ENCODE assay signal across 1 cellular context in the genomic region with DNA sequence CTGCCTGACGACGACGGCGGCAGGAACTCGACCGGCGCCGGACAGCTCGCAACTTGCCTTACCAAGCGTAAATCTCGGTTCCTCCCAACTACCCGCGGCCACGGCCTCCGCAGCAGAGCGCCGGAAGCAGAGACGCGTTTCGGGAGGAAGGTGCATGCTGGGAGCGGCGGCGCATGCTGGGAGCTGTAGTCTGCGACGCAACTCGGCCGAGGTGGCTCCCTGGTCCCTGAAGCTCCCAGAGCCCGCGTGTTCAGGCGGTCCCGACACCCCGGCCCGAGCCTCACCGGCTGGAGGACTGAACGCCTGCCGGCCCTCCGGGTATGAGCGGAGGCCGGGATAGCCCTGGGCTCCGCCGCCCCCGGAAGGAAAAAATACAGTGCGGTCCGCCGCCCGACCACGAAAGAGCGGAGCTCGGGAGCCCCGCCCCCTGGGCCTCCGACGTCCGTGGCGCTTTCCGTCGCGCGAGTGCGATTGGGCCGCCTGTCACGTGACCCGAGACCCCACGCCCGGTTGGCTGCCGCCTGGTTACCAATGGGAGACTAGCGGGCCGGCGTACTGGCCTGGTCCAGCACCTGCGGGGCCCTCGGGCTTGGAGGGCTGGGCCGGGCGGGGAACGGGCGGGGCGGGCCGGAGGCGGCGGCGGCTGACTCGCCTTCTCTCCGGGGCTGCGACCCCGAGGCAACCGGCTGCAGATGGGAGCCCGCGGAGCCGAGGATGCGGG.
TF ChIP-seq lines count a peak whose summit lies in the region.

A gene with protein sequence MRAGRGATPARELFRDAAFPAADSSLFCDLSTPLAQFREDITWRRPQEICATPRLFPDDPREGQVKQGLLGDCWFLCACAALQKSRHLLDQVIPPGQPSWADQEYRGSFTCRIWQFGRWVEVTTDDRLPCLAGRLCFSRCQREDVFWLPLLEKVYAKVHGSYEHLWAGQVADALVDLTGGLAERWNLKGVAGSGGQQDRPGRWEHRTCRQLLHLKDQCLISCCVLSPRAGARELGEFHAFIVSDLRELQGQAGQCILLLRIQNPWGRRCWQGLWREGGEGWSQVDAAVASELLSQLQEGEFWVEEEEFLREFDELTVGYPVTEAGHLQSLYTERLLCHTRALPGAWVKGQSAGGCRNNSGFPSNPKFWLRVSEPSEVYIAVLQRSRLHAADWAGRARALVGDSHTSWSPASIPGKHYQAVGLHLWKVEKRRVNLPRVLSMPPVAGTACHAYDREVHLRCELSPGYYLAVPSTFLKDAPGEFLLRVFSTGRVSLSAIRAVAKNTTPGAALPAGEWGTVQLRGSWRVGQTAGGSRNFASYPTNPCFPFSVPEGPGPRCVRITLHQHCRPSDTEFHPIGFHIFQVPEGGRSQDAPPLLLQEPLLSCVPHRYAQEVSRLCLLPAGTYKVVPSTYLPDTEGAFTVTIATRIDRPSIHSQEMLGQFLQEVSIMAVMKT (plus strand): TSS at position 537 of the 721 bp plus-strand sequence. CDS start 178 bp downstream, at position 715.

TF ChIP-seq in HepG2, 621 proteins besides CTCF, POLR2A, EP300 and RAD21 (continued from another document and continues in another):
- TF ChIP-seq, protein P1, sequence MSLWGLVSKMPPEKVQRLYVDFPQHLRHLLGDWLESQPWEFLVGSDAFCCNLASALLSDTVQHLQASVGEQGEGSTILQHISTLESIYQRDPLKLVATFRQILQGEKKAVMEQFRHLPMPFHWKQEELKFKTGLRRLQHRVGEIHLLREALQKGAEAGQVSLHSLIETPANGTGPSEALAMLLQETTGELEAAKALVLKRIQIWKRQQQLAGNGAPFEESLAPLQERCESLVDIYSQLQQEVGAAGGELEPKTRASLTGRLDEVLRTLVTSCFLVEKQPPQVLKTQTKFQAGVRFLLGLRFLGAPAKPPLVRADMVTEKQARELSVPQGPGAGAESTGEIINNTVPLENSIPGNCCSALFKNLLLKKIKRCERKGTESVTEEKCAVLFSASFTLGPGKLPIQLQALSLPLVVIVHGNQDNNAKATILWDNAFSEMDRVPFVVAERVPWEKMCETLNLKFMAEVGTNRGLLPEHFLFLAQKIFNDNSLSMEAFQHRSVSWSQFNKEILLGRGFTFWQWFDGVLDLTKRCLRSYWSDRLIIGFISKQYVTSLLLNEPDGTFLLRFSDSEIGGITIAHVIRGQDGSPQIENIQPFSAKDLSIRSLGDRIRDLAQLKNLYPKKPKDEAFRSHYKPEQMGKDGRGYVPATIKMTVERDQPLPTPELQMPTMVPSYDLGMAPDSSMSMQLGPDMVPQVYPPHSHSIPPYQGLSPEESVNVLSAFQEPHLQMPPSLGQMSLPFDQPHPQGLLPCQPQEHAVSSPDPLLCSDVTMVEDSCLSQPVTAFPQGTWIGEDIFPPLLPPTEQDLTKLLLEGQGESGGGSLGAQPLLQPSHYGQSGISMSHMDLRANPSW (CRISPR knock-in tag; IDR thresholded peaks at IDR 0.05; ENCODE audit: borderline replicate concordance) = 0 out of 2 replicates have a peak, but pooled peaks have one; percentile 14
- TF ChIP-seq ZNF619 (CRISPR knock-in tag; IDR thresholded peaks at IDR 0.05) (no peak), ZNF34 (CRISPR knock-in tag; IDR thresholded peaks at IDR 0.05; ENCODE audit: borderline replicate concordance) (no peak; the same call in 1 of the 2 replicates), FOXA1 (IDR thresholded peaks at IDR 0.05) (no peak), FOXA1 (CRISPR knock-in tag; IDR thresholded peaks at IDR 0.05) (no peak; the same call in 1 of the 2 replicates), ZNF781 (CRISPR knock-in tag; IDR thresholded peaks at IDR 0.05; ENCODE audit: borderline replicate concordance, not compliant biosample characterization) (peak; percentile 71), ATRX (CRISPR knock-in tag; IDR thresholded peaks at IDR 0.05; ENCODE audit: borderline replicate concordance) (no peak), ZFYVE20 (CRISPR knock-in tag; IDR thresholded peaks at IDR 0.05; ENCODE audit: borderline replicate concordance, low read depth) (0 out of 2 replicates have a peak, but pooled peaks have one; percentile 16), ZNF790 (CRISPR knock-in tag; IDR thresholded peaks at IDR 0.05; ENCODE audit: borderline replicate concordance) (no peak; the same call in 1 of the 2 replicates), CBX1 (IDR thresholded peaks at IDR 0.05; ENCODE audit: low read depth) (peak; percentile 12), REL (CRISPR knock-in tag; conservative IDR thresholded peaks at IDR 0.05) (peak; percentile 91), SMAD9 (CRISPR knock-in tag; IDR thresholded peaks at IDR 0.05) (no peak), GLI4 (CRISPR knock-in tag; IDR thresholded peaks at IDR 0.05; ENCODE audit: borderline replicate concordance) (no peak), IKZF1 (IDR thresholded peaks at IDR 0.05) (no peak), RXRA (CRISPR knock-in tag; IDR thresholded peaks at IDR 0.05) (peak; percentile 67), ZNF251 (CRISPR knock-in tag; IDR thresholded peaks at IDR 0.05) (no peak), MEF2D (CRISPR knock-in tag; IDR thresholded peaks at IDR 0.05) (peak; percentile 85), AHR (CRISPR knock-in tag; IDR thresholded peaks at IDR 0.05) (peak; percentile 78; the same call in 1 of the 2 replicates), LCORL (IDR thresholded peaks at IDR 0.05) (peak; percentile 81; the same call in 1 of the 2 replicates), LCORL (CRISPR knock-in tag; IDR thresholded peaks at IDR 0.05) (peak; percentile 75), MEIS1 (CRISPR knock-in tag; IDR thresholded peaks at IDR 0.05; ENCODE audit: borderline replicate concordance) (0 out of 2 replicates have a peak, but pooled peaks have one; percentile 58), ZNF543 (CRISPR knock-in tag; IDR thresholded peaks at IDR 0.05) (peak; percentile 88), MAFK (conservative IDR thresholded peaks at IDR 0.05 in 1 of 2, IDR thresholded peaks at IDR 0.05 in 1 of 2; ENCODE audit: low read length in 2 of 2) (no peak), MED1 (CRISPR knock-in tag; IDR thresholded peaks at IDR 0.05) (peak; percentile 57), PLRG1 (conservative IDR thresholded peaks at IDR 0.05) (no peak), ZNF260 (CRISPR knock-in tag; IDR thresholded peaks at IDR 0.05; ENCODE audit: borderline replicate concordance, low read depth) (0 out of 2 replicates have a peak, but pooled peaks have one; percentile 91), TOPORS (CRISPR knock-in tag; IDR thresholded peaks at IDR 0.05) (no peak; the same call in 1 of the 2 replicates), ZNF17 (CRISPR knock-in tag; IDR thresholded peaks at IDR 0.05) (no peak), RFXAP (CRISPR knock-in tag; IDR thresholded peaks at IDR 0.05; ENCODE audit: borderline replicate concordance) (peak; percentile 33; the same call in 1 of the 2 replicates), POLR2G (IDR thresholded peaks at IDR 0.05; ENCODE audit: low read depth, low read length) (peak; percentile 93), PHF21A (CRISPR knock-in tag; IDR thresholded peaks at IDR 0.05) (peak; percentile 80), PAWR (CRISPR knock-in tag; IDR thresholded peaks at IDR 0.05; ENCODE audit: borderline replicate concordance) (no peak), SNRNP70 (IDR thresholded peaks at IDR 0.05; ENCODE audit: low read depth, low read length) (no peak), RBM39 (IDR thresholded peaks at IDR 0.05; ENCODE audit: low read depth, low read length, poor library complexity, severe bottlenecking) (peak; percentile 75), HNRNPK (IDR thresholded peaks at IDR 0.05; ENCODE audit: low read depth, low read length, poor library complexity, severe bottlenecking) (peak; percentile 17), FOSL2 (CRISPR knock-in tag; IDR thresholded peaks at IDR 0.05) (peak; percentile 60; the same call in 1 of the 2 replicates), KDM5B (CRISPR knock-in tag; IDR thresholded peaks at IDR 0.05; ENCODE audit: borderline replicate concordance) (peak; percentile 66)
- TF ChIP-seq, protein P2, sequence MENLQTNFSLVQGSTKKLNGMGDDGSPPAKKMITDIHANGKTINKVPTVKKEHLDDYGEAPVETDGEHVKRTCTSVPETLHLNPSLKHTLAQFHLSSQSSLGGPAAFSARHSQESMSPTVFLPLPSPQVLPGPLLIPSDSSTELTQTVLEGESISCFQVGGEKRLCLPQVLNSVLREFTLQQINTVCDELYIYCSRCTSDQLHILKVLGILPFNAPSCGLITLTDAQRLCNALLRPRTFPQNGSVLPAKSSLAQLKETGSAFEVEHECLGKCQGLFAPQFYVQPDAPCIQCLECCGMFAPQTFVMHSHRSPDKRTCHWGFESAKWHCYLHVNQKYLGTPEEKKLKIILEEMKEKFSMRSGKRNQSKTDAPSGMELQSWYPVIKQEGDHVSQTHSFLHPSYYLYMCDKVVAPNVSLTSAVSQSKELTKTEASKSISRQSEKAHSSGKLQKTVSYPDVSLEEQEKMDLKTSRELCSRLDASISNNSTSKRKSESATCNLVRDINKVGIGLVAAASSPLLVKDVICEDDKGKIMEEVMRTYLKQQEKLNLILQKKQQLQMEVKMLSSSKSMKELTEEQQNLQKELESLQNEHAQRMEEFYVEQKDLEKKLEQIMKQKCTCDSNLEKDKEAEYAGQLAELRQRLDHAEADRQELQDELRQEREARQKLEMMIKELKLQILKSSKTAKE (CRISPR knock-in tag; IDR thresholded peaks at IDR 0.05; ENCODE audit: borderline replicate concordance) = peak; percentile 44; the same call in 1 of the 2 replicates
- TF ChIP-seq, protein P3, sequence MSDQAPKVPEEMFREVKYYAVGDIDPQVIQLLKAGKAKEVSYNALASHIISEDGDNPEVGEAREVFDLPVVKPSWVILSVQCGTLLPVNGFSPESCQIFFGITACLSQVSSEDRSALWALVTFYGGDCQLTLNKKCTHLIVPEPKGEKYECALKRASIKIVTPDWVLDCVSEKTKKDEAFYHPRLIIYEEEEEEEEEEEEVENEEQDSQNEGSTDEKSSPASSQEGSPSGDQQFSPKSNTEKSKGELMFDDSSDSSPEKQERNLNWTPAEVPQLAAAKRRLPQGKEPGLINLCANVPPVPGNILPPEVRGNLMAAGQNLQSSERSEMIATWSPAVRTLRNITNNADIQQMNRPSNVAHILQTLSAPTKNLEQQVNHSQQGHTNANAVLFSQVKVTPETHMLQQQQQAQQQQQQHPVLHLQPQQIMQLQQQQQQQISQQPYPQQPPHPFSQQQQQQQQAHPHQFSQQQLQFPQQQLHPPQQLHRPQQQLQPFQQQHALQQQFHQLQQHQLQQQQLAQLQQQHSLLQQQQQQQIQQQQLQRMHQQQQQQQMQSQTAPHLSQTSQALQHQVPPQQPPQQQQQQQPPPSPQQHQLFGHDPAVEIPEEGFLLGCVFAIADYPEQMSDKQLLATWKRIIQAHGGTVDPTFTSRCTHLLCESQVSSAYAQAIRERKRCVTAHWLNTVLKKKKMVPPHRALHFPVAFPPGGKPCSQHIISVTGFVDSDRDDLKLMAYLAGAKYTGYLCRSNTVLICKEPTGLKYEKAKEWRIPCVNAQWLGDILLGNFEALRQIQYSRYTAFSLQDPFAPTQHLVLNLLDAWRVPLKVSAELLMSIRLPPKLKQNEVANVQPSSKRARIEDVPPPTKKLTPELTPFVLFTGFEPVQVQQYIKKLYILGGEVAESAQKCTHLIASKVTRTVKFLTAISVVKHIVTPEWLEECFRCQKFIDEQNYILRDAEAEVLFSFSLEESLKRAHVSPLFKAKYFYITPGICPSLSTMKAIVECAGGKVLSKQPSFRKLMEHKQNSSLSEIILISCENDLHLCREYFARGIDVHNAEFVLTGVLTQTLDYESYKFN (CRISPR knock-in tag; conservative IDR thresholded peaks at IDR 0.05) = peak; percentile 50
- TF ChIP-seq, protein P4, sequence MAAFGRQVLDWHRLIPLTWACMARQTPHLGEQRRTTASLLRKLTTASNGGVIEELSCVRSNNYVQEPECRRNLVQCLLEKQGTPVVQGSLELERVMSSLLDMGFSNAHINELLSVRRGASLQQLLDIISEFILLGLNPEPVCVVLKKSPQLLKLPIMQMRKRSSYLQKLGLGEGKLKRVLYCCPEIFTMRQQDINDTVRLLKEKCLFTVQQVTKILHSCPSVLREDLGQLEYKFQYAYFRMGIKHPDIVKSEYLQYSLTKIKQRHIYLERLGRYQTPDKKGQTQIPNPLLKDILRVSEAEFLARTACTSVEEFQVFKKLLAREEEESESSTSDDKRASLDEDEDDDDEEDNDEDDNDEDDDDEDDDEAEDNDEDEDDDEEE (CRISPR knock-in tag; IDR thresholded peaks at IDR 0.05) = peak; percentile 56; the same call in 1 of the 2 replicates
- TF ChIP-seq, protein P5, sequence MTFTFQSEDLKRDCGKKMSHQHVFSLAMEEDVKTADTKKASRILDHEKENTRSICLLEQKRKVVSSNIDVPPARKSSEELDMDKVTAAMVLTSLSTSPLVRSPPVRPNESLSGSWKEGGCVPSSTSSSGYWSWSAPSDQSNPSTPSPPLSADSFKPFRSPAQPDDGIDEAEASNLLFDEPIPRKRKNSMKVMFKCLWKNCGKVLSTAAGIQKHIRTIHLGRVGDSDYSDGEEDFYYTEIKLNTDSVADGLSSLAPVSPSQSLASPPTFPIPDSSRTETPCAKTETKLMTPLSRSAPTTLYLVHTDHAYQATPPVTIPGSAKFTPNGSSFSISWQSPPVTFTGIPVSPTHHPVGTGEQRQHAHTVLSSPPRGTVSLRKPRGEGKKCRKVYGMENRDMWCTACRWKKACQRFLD (CRISPR knock-in tag; IDR thresholded peaks at IDR 0.05; ENCODE audit: borderline replicate concordance) = no peak
- TF ChIP-seq, protein P6, sequence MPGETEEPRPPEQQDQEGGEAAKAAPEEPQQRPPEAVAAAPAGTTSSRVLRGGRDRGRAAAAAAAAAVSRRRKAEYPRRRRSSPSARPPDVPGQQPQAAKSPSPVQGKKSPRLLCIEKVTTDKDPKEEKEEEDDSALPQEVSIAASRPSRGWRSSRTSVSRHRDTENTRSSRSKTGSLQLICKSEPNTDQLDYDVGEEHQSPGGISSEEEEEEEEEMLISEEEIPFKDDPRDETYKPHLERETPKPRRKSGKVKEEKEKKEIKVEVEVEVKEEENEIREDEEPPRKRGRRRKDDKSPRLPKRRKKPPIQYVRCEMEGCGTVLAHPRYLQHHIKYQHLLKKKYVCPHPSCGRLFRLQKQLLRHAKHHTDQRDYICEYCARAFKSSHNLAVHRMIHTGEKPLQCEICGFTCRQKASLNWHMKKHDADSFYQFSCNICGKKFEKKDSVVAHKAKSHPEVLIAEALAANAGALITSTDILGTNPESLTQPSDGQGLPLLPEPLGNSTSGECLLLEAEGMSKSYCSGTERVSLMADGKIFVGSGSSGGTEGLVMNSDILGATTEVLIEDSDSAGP (CRISPR knock-in tag; IDR thresholded peaks at IDR 0.05; ENCODE audit: borderline replicate concordance) = peak; percentile 75
- TF ChIP-seq, protein P7, sequence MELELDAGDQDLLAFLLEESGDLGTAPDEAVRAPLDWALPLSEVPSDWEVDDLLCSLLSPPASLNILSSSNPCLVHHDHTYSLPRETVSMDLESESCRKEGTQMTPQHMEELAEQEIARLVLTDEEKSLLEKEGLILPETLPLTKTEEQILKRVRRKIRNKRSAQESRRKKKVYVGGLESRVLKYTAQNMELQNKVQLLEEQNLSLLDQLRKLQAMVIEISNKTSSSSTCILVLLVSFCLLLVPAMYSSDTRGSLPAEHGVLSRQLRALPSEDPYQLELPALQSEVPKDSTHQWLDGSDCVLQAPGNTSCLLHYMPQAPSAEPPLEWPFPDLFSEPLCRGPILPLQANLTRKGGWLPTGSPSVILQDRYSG (CRISPR knock-in tag; IDR thresholded peaks at IDR 0.05) = peak; percentile 14; the same call in 1 of the 2 replicates
